ENCODE assay signal across 11 cellular contexts in genomic region chr7:76310102-76310957, GRCh38. TPM values are rescaled to one million over a fixed set of nuclear protein-coding genes. Genes with fewer than 3 reads are reported as not detected.
A peak's percentile ranks its signal among the peaks of the same experiment; 100 is the strongest.
DNase-seq lines count a peak whose midpoint lies in the region; ATAC-seq, FAIRE-seq and TF ChIP-seq lines count a peak whose summit lies in the region.
"Had no signal": no experiment of that assay in that cellular context is flagged by ENCODE, and none has a peak within 500 bp of the region (broad histone marks: within the 10 kb centered on the region; RNA-seq: fewer than 3 reads in every experiment).

No MANE protein-coding gene starts in this region.

- no peak overlapping the region for H3K27ac Mint-ChIP-seq in activated T-cell treated with anti-CD3 and anti-CD28 coated beads, Interleukin-2, amount 50 U/mL, for 24 hours
- H3K27ac Mint-ChIP-seq: activated T-helper 1 cell treated with anti-CD3 and anti-CD28 coated beads, Interleukin-12 subunit alpha, Interleukin-12 subunit beta, Interleukin-2, Interleukin-4 antibody, amounts not matched to agents 30 ng/mL and 10 ng/mL and 1 ng/mL, durations not matched to agents 14 hours and 24 hours and 36 hours had no signal

- no peak overlapping the region for H2AFZ ChIP-seq in HCT116 (ENCODE audit: low read depth, low read length, poor library complexity, severe bottlenecking)
- peak overlapping the region; percentile 9 for H2AFZ ChIP-seq in endothelial cell of umbilical vein (ENCODE audit: low read depth, low read length)

- FAIRE-seq in endothelial cell of umbilical vein (lab: Jason Lieb, UNC) = peak; percentile 69
- FAIRE-seq: frontal cortex had no signal

- dilution Hi-C loops in endothelial cell of umbilical vein (cut with MboI; ENCODE audit: extremely low pct_ligation_motif_present, low sequenced_read_pairs) = no loop called here

- no peaks in the 10 kb centered on the region for H3K9me2 ChIP-seq in HCT116 (ENCODE audit: insufficient read depth)

- POLR2A ChIA-PET in HCT116 (lab: Charles Lee) = no interaction called here
- POLR2A ChIA-PET in endothelial cell of umbilical vein (lab: Charles Lee) = no interaction called here

- TF ChIP-seq RAD21 in HCT116 (IDR thresholded peaks at IDR 0.05; ENCODE audit: low read depth) = no peak

- CTCF ChIA-PET in HCT116 (lab: Charles Lee) = interaction anchor here (0.9 to 2.1 kb wide), 3 partner anchors 9 to 132 kb away, joined by 3 to 9 read pairs (median 3); no protein-coding TSS in a partner anchor
- CTCF ChIA-PET in endothelial cell of umbilical vein (lab: Charles Lee) = interaction anchor here (1.0 to 11.9 kb wide), 4 partner anchors 15 to 132 kb away, joined by 3 to 132 read pairs (median 34); no protein-coding TSS in a partner anchor

- H3K4me2 ChIP-seq in HCT116 (ENCODE audit: low read length) = peak overlapping the region; percentile 31; the same call in 1 of the 2 replicates
- H3K4me2 ChIP-seq in endothelial cell of umbilical vein (ENCODE audit: insufficient read depth, low read length) = no peak overlapping the region
- H3K4me2 ChIP-seq: smooth muscle cell had no signal

- intact Hi-C loops in HCT116 (cut with micrococcal nuclease) (no loop called here), endothelial cell of umbilical vein (cut with micrococcal nuclease) (no loop called here), posterior cingulate gyrus (cut with DNase I) (no loop called here)

- BruUV-seq in HCT116 (replicated peaks; lab: Mats Ljungman, UMichigan) (no TSS peak), endothelial cell of umbilical vein (replicated peaks; lab: Mats Ljungman, UMichigan) (no TSS peak)

- DNase-seq in HCT116 (ENCODE audit: low read depth, low spot score) = no peak
- peak; percentile 54 for DNase-seq in NCI-H82 (lab: John Stamatoyannopoulos, UW)
- peak; percentile 53 for DNase-seq in endothelial cell of umbilical vein (ENCODE audit: low read depth, low spot score)
- peak in 7 of 10 donors; percentile 38 to 94 (median 54) for DNase-seq in posterior cingulate gyrus
- DNase-seq in activated T-cell treated with anti-CD3 and anti-CD28 coated beads, Interleukin-2, amount 50 U/mL, for 24 hours = no peak
- DNase-seq in AG08395 (ENCODE audit: low spot score) = no peak
- no peak for DNase-seq in GOT3 (lab: John Stamatoyannopoulos, UW)

- ATAC-seq in HCT116 (no peak), HG03159 (IDR thresholded peaks at IDR 0.05; ENCODE audit: unreplicated experiment) (no peak)

- TF ChIP-seq CTCF in HCT116 (IDR thresholded peaks at IDR 0.05 in 2 of 3, conservative IDR thresholded peaks at IDR 0.05 in 1 of 3; ENCODE audit: borderline replicate concordance in 1 of 3, insufficient read depth in 1 of 3, low read depth in 2 of 3, low read length in 2 of 3) (no peak), endothelial cell of umbilical vein (IDR thresholded peaks at IDR 0.05; ENCODE audit: extremely low read depth in 1 of 2, insufficient read depth in 1 of 2, low read depth in 1 of 2, low read length in 2 of 2) (no peak)

- H3K36me3 ChIP-seq in HCT116 (ENCODE audit: control insufficient read depth in 1 of 2, insufficient read depth in 2 of 2, low read length in 2 of 2) = no peaks in the 10 kb centered on the region
- H3K36me3 ChIP-seq in endothelial cell of umbilical vein (ENCODE audit: control insufficient read depth in 2 of 2, extremely low read depth in 1 of 2, insufficient read depth in 2 of 2, low read length in 2 of 2) = no peaks in the 10 kb centered on the region

- peak overlapping the region; percentile 36; the same call in 1 of the 2 replicates for H3K27ac ChIP-seq in HCT116 (ENCODE audit: low read depth, low read length)
- H3K27ac ChIP-seq in endothelial cell of umbilical vein (ENCODE audit: insufficient read depth, low read depth, low read length) = no peak overlapping the region

- H3K4me1 ChIP-seq in HCT116 (ENCODE audit: control insufficient read depth in 1 of 2, insufficient read depth in 2 of 2, low read length in 2 of 2) = peaks cover 23 to 41% of the 10 kb centered on the region in 2 experiments
- peaks cover 12% of the 10 kb centered on the region for H3K4me1 ChIP-seq in endothelial cell of umbilical vein (ENCODE audit: control insufficient read depth, extremely low read depth, insufficient read depth, low read length)

- TF ChIP-seq POLR2A in HCT116 (IDR thresholded peaks at IDR 0.05; ENCODE audit: borderline replicate concordance, extremely low read depth, insufficient read depth, insufficient read length) (no peak), endothelial cell of umbilical vein (IDR thresholded peaks at IDR 0.05; ENCODE audit: low read depth, low read length) (no peak)

- RAD21 ChIA-PET in HCT116 (lab: Charles Lee; ENCODE audit: low non-redundant PET in 1 of 2, low total read pairs in 2 of 2, uncharacterized antibody in 2 of 2, unreplicated experiment in 2 of 2) = no interaction called here

- no peak overlapping the region for H3K4me3 Mint-ChIP-seq in activated T-cell treated with anti-CD3 and anti-CD28 coated beads, Interleukin-2, amount 50 U/mL, for 24 hours
- H3K4me3 Mint-ChIP-seq: activated T-helper 1 cell treated with anti-CD3 and anti-CD28 coated beads, Interleukin-12 subunit alpha, Interleukin-12 subunit beta, Interleukin-2, Interleukin-4 antibody, amounts not matched to agents 30 ng/mL and 10 ng/mL and 1 ng/mL, durations not matched to agents 14 hours and 24 hours and 36 hours had no signal

- H3K36me3 Mint-ChIP-seq in activated T-cell treated with anti-CD3 and anti-CD28 coated beads, Interleukin-2, amount 50 U/mL, for 24 hours (ENCODE audit: low read depth) = no peaks in the 10 kb centered on the region

- H3K79me2 ChIP-seq in HCT116 (ENCODE audit: insufficient read depth, low read length) (no peaks in the 10 kb centered on the region), endothelial cell of umbilical vein (ENCODE audit: control insufficient read depth, insufficient read depth, low read length) (no peaks in the 10 kb centered on the region)

- H4K20me1 ChIP-seq in HCT116 (ENCODE audit: insufficient read depth) (no peaks in the 10 kb centered on the region), endothelial cell of umbilical vein (replicated peaks; ENCODE audit: control insufficient read depth, extremely low read depth, insufficient read depth, low read length) (no peaks in the 10 kb centered on the region)

- no peaks in the 10 kb centered on the region for H3K9me3 Mint-ChIP-seq in activated T-cell treated with anti-CD3 and anti-CD28 coated beads, Interleukin-2, amount 50 U/mL, for 24 hours
- H3K9me3 Mint-ChIP-seq: activated T-helper 1 cell treated with anti-CD3 and anti-CD28 coated beads, Interleukin-12 subunit alpha, Interleukin-12 subunit beta, Interleukin-2, Interleukin-4 antibody, amounts not matched to agents 30 ng/mL and 10 ng/mL and 1 ng/mL, durations not matched to agents 14 hours and 24 hours and 36 hours had no signal

- no peak overlapping the region for H3K4me3 ChIP-seq in HCT116 (replicated peaks in 1 of 2; ENCODE audit: low read depth in 1 of 2, low read length in 2 of 2)
- H3K4me3 ChIP-seq in endothelial cell of umbilical vein (replicated peaks in 1 of 3; ENCODE audit: insufficient read depth in 1 of 3, low read depth in 1 of 3, low read length in 3 of 3) = no peak overlapping the region
- H3K4me3 ChIP-seq: smooth muscle cell had no signal

- H3K9ac ChIP-seq in HCT116 (ENCODE audit: low read length) (no peak overlapping the region), endothelial cell of umbilical vein (replicated peaks; ENCODE audit: extremely low read depth, insufficient read depth, low read length) (no peak overlapping the region)

- peaks cover 4% of the 10 kb centered on the region for H3K4me1 Mint-ChIP-seq in activated T-cell treated with anti-CD3 and anti-CD28 coated beads, Interleukin-2, amount 50 U/mL, for 24 hours (ENCODE audit: low read depth)

- H3K9me3 ChIP-seq in HCT116 (ENCODE audit: control insufficient read depth in 1 of 2, insufficient read depth in 1 of 2, low read depth in 1 of 2, low read length in 2 of 2) (no peaks in the 10 kb centered on the region), endothelial cell of umbilical vein (replicated peaks; ENCODE audit: control insufficient read depth, insufficient read depth, low read length) (no peaks in the 10 kb centered on the region)

- no peaks in the 10 kb centered on the region for H3K9me1 ChIP-seq in endothelial cell of umbilical vein (replicated peaks; ENCODE audit: control insufficient read depth, extremely low read depth, insufficient read depth, low read length)

- H3K27me3 ChIP-seq in HCT116 (ENCODE audit: insufficient read depth, low read length) = no peaks in the 10 kb centered on the region
- no peaks in the 10 kb centered on the region for H3K27me3 ChIP-seq in endothelial cell of umbilical vein (ENCODE audit: control insufficient read depth in 2 of 2, insufficient read depth in 2 of 2, low read length in 2 of 2)

- no peaks in the 10 kb centered on the region for H3K27me3 Mint-ChIP-seq in activated T-cell treated with anti-CD3 and anti-CD28 coated beads, Interleukin-2, amount 50 U/mL, for 24 hours

TF ChIP-seq in HCT116, 20 proteins besides CTCF, POLR2A, EP300 and RAD21 (continues in another document):
- TF ChIP-seq SIN3A (IDR thresholded peaks at IDR 0.05; ENCODE audit: low read depth) (no peak), SRF (IDR thresholded peaks at IDR 0.05; ENCODE audit: low read depth) (no peak)

TF ChIP-seq in endothelial cell of umbilical vein, 7 proteins besides CTCF, POLR2A, EP300 and RAD21 (continues in another document):
- no peak for TF ChIP-seq JUN (IDR thresholded peaks at IDR 0.05; ENCODE audit: borderline replicate concordance, insufficient read depth, insufficient read length, low read depth)

RNA-seq across cellular contexts. Expression of gene HSPB1, which starts 7.9 kb away (rescaled TPM):
- total RNA-seq in HCT116 (2021; ENCODE audit: unreplicated experiment) (524 TPM), endothelial cell of umbilical vein (1,711 and 1,748 TPM in 2 replicates)
- polyA plus RNA-seq in HCT116 (2012) = 568 and 601 TPM in 2 replicates
- polyA plus RNA-seq in endothelial cell of umbilical vein = 3,130 and 5,305 TPM in 2 replicates
- 1,445 and 1,938 TPM in 2 replicates for polyA plus RNA-seq in endothelial cell of umbilical vein (2011; cell fraction: cytosol; rRNA removed)
- 390 and 520 TPM in 2 replicates for polyA plus RNA-seq in endothelial cell of umbilical vein (2011; cell fraction: nucleus; rRNA removed)
- 685 and 1,218 TPM in 2 replicates for polyA plus RNA-seq in endothelial cell of umbilical vein (2012)
- polyA minus RNA-seq in endothelial cell of umbilical vein = 292 and 359 TPM in 2 replicates
- polyA minus RNA-seq in endothelial cell of umbilical vein (2011; cell fraction: cytosol; rRNA and poly(A)+ RNA removed) = 138 TPM
- 63.3 and 204 TPM in 2 replicates for polyA minus RNA-seq in endothelial cell of umbilical vein (2011; cell fraction: nucleus; rRNA and poly(A)+ RNA removed)

RNA-seq across cellular contexts. Expression of gene YWHAG, which starts 48.5 kb away (rescaled TPM):
- total RNA-seq in HCT116 (2021; ENCODE audit: unreplicated experiment) (170 TPM), endothelial cell of umbilical vein (199 and 205 TPM in 2 replicates)
- polyA plus RNA-seq in HCT116 (2012) = 81.0 and 84.8 TPM in 2 replicates
- 41.3 and 55.6 TPM in 2 replicates for polyA plus RNA-seq in endothelial cell of umbilical vein
- 62.4 and 66.2 TPM in 2 replicates for polyA plus RNA-seq in endothelial cell of umbilical vein (2011; cell fraction: cytosol; rRNA removed)
- 38.7 and 46.1 TPM in 2 replicates for polyA plus RNA-seq in endothelial cell of umbilical vein (2011; cell fraction: nucleus; rRNA removed)
- polyA plus RNA-seq in endothelial cell of umbilical vein (2012) = 145 and 187 TPM in 2 replicates
- polyA minus RNA-seq in endothelial cell of umbilical vein = 94.8 and 112 TPM in 2 replicates
- 82.6 TPM for polyA minus RNA-seq in endothelial cell of umbilical vein (2011; cell fraction: cytosol; rRNA and poly(A)+ RNA removed)
- 34.6 and 36.4 TPM in 2 replicates for polyA minus RNA-seq in endothelial cell of umbilical vein (2011; cell fraction: nucleus; rRNA and poly(A)+ RNA removed)

Comparison
In these comparisons a context has a peak if more than half of its experiments do, and no peak if none do; other contexts are left out.
1. DNase-seq: peak in NCI-H82 (single experiment), endothelial cell of umbilical vein (single experiment) and posterior cingulate gyrus (7 of 10); none in HCT116 (single experiment), activated T-cell treated with anti-CD3 and anti-CD28 coated beads, Interleukin-2, amount 50 U/mL, for 24 hours (single experiment), AG08395 (single experiment) and GOT3 (single experiment).